In genomic region chr16:88458773-88459235, GRCh38 we compare ENCODE assay signal across 21 cellular contexts.
"Had no signal": no experiment of that assay in that cellular context is flagged by ENCODE, and none has a peak within 500 bp of the region (broad histone marks: within the 10 kb centered on the region; RNA-seq: fewer than 3 reads in every experiment).

No MANE protein-coding gene starts in this region.

- H3K4me3 Mint-ChIP-seq: activated CD4-positive, alpha-beta T cell treated with anti-CD3 and anti-CD28 coated beads, Interleukin-2, amount 10 ng/mL, durations not matched to agents 7 days and 5 days; activated naive CD8-positive, alpha-beta T cell treated with anti-CD3 and anti-CD28 coated beads, Interleukin-2, amount 10 ng/mL, durations not matched to agents 7 days and 5 days; activated T-cell treated with anti-CD3 and anti-CD28 coated beads, Interleukin-2, amount 50 U/mL, for 72 hours; dendritic cell treated with granulocyte-macrophage colony-stimulating factor and Interleukin-4, amounts not matched to agents 40 ng/mL and 50 ng/mL, for 4 days; effector memory CD8-positive, alpha-beta T cell; T-helper 1 cell treated with Interleukin-12 subunit alpha and Interleukin-12 subunit beta and Interleukin-4 antibody, amounts not matched to agents 30 μg/mL and 1 μg/mL, for 36 hours; WTC11 had no signal

- FAIRE-seq: TTC549 had no signal

- H2AFZ ChIP-seq: parathyroid adenoma had no signal

- H3K9ac ChIP-seq: parathyroid adenoma had no signal

- H3K27ac Mint-ChIP-seq: activated CD4-positive, alpha-beta T cell treated with anti-CD3 and anti-CD28 coated beads, Interleukin-2, amount 10 ng/mL, durations not matched to agents 7 days and 5 days; activated naive CD8-positive, alpha-beta T cell treated with anti-CD3 and anti-CD28 coated beads, Interleukin-2, amount 10 ng/mL, durations not matched to agents 7 days and 5 days; activated T-cell treated with anti-CD3 and anti-CD28 coated beads, Interleukin-2, amount 50 U/mL, for 72 hours; dendritic cell treated with granulocyte-macrophage colony-stimulating factor and Interleukin-4, amounts not matched to agents 40 ng/mL and 50 ng/mL, for 4 days; T-helper 1 cell treated with Interleukin-12 subunit alpha and Interleukin-12 subunit beta and Interleukin-4 antibody, amounts not matched to agents 30 μg/mL and 1 μg/mL, for 36 hours; WTC11 had no signal

- H3K27me3 Mint-ChIP-seq: activated CD4-positive, alpha-beta T cell treated with anti-CD3 and anti-CD28 coated beads, Interleukin-2, amount 10 ng/mL, durations not matched to agents 7 days and 5 days; activated naive CD8-positive, alpha-beta T cell treated with anti-CD3 and anti-CD28 coated beads, Interleukin-2, amount 10 ng/mL, durations not matched to agents 7 days and 5 days; effector memory CD8-positive, alpha-beta T cell had no signal

- DNase-seq: activated CD4-positive, alpha-beta T cell treated with anti-CD3 and anti-CD28 coated beads, Interleukin-2, amount 10 ng/mL, durations not matched to agents 7 days and 5 days; activated CD8-positive, alpha-beta memory T cell treated with anti-CD3 and anti-CD28 coated beads, Interleukin-2, amount 50 U/mL, for 48 hours; activated naive CD8-positive, alpha-beta T cell treated with anti-CD3 and anti-CD28 coated beads, Interleukin-2, amount 10 ng/mL, durations not matched to agents 7 days and 5 days; activated T-cell treated with anti-CD3 and anti-CD28 coated beads, Interleukin-2, amount 50 U/mL, for 72 hours; brain microvascular endothelial cell; cerebellar nuclear complex; effector memory CD8-positive, alpha-beta T cell; foreskin melanocyte; heart left ventricle; left cardiac atrium; lower lobe of right lung; retina; stimulated activated CD4-positive, alpha-beta T cell treated with anti-CD3 and anti-CD28 coated beads, Interleukin-2, amount 100 ng/mL, for 48 hours; stimulated activated naive CD4-positive, alpha-beta T cell treated with Interleukin-2 at 50 U/mL for 16 hours; transverse colon had no signal

- H3K27ac ChIP-seq: brain microvascular endothelial cell, heart left ventricle, lower lobe of right lung, neutrophil, parathyroid adenoma, transverse colon had no signal

- H3K36me3 ChIP-seq: brain microvascular endothelial cell, heart left ventricle, lower lobe of right lung, neutrophil, transverse colon had no signal

- H3K9me3 ChIP-seq: heart left ventricle, lower lobe of right lung, neutrophil, transverse colon had no signal

- H3K4me3 ChIP-seq: heart left ventricle, lower lobe of right lung, transverse colon had no signal

- H3K9me3 Mint-ChIP-seq: activated CD4-positive, alpha-beta T cell treated with anti-CD3 and anti-CD28 coated beads, Interleukin-2, amount 10 ng/mL, durations not matched to agents 7 days and 5 days; activated naive CD8-positive, alpha-beta T cell treated with anti-CD3 and anti-CD28 coated beads, Interleukin-2, amount 10 ng/mL, durations not matched to agents 7 days and 5 days; activated T-cell treated with anti-CD3 and anti-CD28 coated beads, Interleukin-2, amount 50 U/mL, for 72 hours; dendritic cell treated with granulocyte-macrophage colony-stimulating factor and Interleukin-4, amounts not matched to agents 40 ng/mL and 50 ng/mL, for 4 days; effector memory CD8-positive, alpha-beta T cell; T-helper 1 cell treated with Interleukin-12 subunit alpha and Interleukin-12 subunit beta and Interleukin-4 antibody, amounts not matched to agents 30 μg/mL and 1 μg/mL, for 36 hours; WTC11 had no signal

- H3K36me3 Mint-ChIP-seq: WTC11 had no signal

- ATAC-seq: activated T-cell treated with anti-CD3 and anti-CD28 coated beads, Interleukin-2, amount 50 U/mL, for 72 hours; effector memory CD8-positive, alpha-beta T cell; heart left ventricle; left cardiac atrium; lower lobe of right lung; WTC11 had no signal

- H3K27me3 ChIP-seq: brain microvascular endothelial cell had no signal
